Comparison of ENCODE assay signal across 25 cellular contexts in genomic region chr19:40933025-40933424, GRCh38. TPM values are rescaled to one million over a fixed set of nuclear protein-coding genes. Genes with fewer than 3 reads are reported as not detected.
DNase-seq lines count a peak whose midpoint lies in the region; TF ChIP-seq lines count a peak whose summit lies in the region.
"Had no signal": no experiment of that assay in that cellular context is flagged by ENCODE, and none has a peak within 500 bp of the region (broad histone marks: within the 10 kb centered on the region; RNA-seq: fewer than 3 reads in every experiment).

No MANE protein-coding gene starts in this region.

- H3K79me2 ChIP-seq in PC-9 (ENCODE audit: low read depth) (no peaks in the 10 kb centered on the region), trophoblast cell (ENCODE audit: control insufficient read depth, insufficient read depth, low read length, poor library complexity) (no peaks in the 10 kb centered on the region)

- H4K12ac ChIP-seq in trophoblast cell (ENCODE audit: low read depth, low read length): no peak overlapping the region

- H3K23ac ChIP-seq in trophoblast cell (ENCODE audit: low read length): no peak overlapping the region

- no peak overlapping the region for H3K4ac ChIP-seq in trophoblast cell (ENCODE audit: low read depth, low read length)

- no peak overlapping the region for H3K4me3 ChIP-seq in PC-9
- no peak overlapping the region for H3K4me3 ChIP-seq in fibroblast of pulmonary artery (replicated peaks; ENCODE audit: low read depth, low read length)
- H3K4me3 ChIP-seq in trophoblast cell (ENCODE audit: low read depth, low read length): no peak overlapping the region
- H3K4me3 ChIP-seq in sigmoid colon: no peak overlapping the region
- H3K4me3 ChIP-seq: upper lobe of left lung had no signal

- H3K79me1 ChIP-seq in trophoblast cell (ENCODE audit: low read length): no peaks in the 10 kb centered on the region

- no peak overlapping the region for H3K14ac ChIP-seq in trophoblast cell (ENCODE audit: low read length)

- H4K91ac ChIP-seq in trophoblast cell (ENCODE audit: low read depth, low read length): no peak overlapping the region

- no TSS peak for BruUV-seq in PC-9 (replicated peaks; lab: Mats Ljungman, UMichigan)

- no peaks in the 10 kb centered on the region for H3K9me2 ChIP-seq in PC-9 (ENCODE audit: insufficient read depth)

- POLR2A ChIA-PET in PC-9 (lab: Charles Lee; ENCODE audit: unreplicated experiment): no interaction called here

- H3K27ac ChIP-seq in PC-9 (no peak overlapping the region), trophoblast cell (ENCODE audit: low read depth, low read length) (no peak overlapping the region), sigmoid colon (no peak overlapping the region)
- H3K27ac ChIP-seq: RWPE1, upper lobe of left lung had no signal

- DNase-seq in NCI-H82 (lab: John Stamatoyannopoulos, UW): peak; percentile 16
- no peak for DNase-seq in NCI-H82 treated with DMSO at 0.1 percent for 48 hours (lab: John Stamatoyannopoulos, UW; ENCODE audit: unreplicated experiment)
- peak; percentile 21 to 53 for DNase-seq in PC-9
- DNase-seq in fibroblast of pulmonary artery (ENCODE audit: low read depth): peak; percentile 20
- peak; percentile 93 to 94 for DNase-seq in trophoblast cell
- DNase-seq in sigmoid colon: no peak
- DNase-seq in posterior vena cava (ENCODE audit: low spot score): no peak
- no peak for DNase-seq in NCI-H446 (lab: John Stamatoyannopoulos, UW)
- DNase-seq: 8988T; activated CD4-positive, CD25-positive, alpha-beta regulatory T cell; activated gamma-delta T cell; anterior cingulate cortex; C1 segment of cervical spinal cord; DMS79 treated with DMSO at 0.1 percent for 48 hours; kidney; midbrain; NCI-H748 treated with DMSO at 0.1 percent for 48 hours; retina; stimulated activated CD4-positive, alpha-beta T cell treated with anti-CD3 and anti-CD28 coated beads, Interleukin-15, amount 100 ng/mL, for 24 hours; stimulated activated naive CD8-positive, alpha-beta T cell treated with anti-CD3 and anti-CD28 coated beads, Interleukin-15, Interleukin-2, amounts not matched to agents 100 U/mL and 50 U/mL, for 24 hours; T-helper 1 cell; upper lobe of left lung had no signal

- H3K4me1 ChIP-seq in PC-9 (replicated peaks; ENCODE audit: insufficient read depth) (peaks cover 9% of the 10 kb centered on the region), trophoblast cell (ENCODE audit: control insufficient read depth in 1 of 2, insufficient read depth in 2 of 2, low read length in 2 of 2) (peaks cover 0 to 2% of the 10 kb centered on the region in 2 experiments), sigmoid colon (no peaks in the 10 kb centered on the region)
- H3K4me1 ChIP-seq: upper lobe of left lung had no signal

- TF ChIP-seq EP300 in sigmoid colon (IDR thresholded peaks at IDR 0.05): no peak

- no peak for TF ChIP-seq POLR2A in sigmoid colon (IDR thresholded peaks at IDR 0.05)

- H2BK5ac ChIP-seq in trophoblast cell (ENCODE audit: low read depth, low read length, poor library complexity): no peak overlapping the region

- no peak overlapping the region for H2AK5ac ChIP-seq in trophoblast cell (ENCODE audit: low read length)

- H3K36me3 ChIP-seq in PC-9 (ENCODE audit: low read depth): no peaks in the 10 kb centered on the region
- H3K36me3 ChIP-seq in trophoblast cell (ENCODE audit: control insufficient read depth in 1 of 2, insufficient read depth in 2 of 2, low read length in 2 of 2): no peaks in the 10 kb centered on the region
- no peaks in the 10 kb centered on the region for H3K36me3 ChIP-seq in sigmoid colon
- H3K36me3 ChIP-seq: upper lobe of left lung had no signal

- no peaks in the 10 kb centered on the region for H4K20me1 ChIP-seq in PC-9 (ENCODE audit: insufficient read depth)

- no peak overlapping the region for H4K8ac ChIP-seq in trophoblast cell (ENCODE audit: low read depth, low read length)

- H3K9me3 ChIP-seq in PC-9 (ENCODE audit: insufficient read depth, low read depth) (no peaks in the 10 kb centered on the region), trophoblast cell (ENCODE audit: insufficient read depth, low read depth, low read length) (no peaks in the 10 kb centered on the region), sigmoid colon (no peaks in the 10 kb centered on the region)
- H3K9me3 ChIP-seq: upper lobe of left lung had no signal

- H3K27me3 ChIP-seq in PC-9 (ENCODE audit: insufficient read depth, low read depth) (0 out of 2 replicates have a peak, but pooled peaks cover 3% of the 10 kb centered on the region), trophoblast cell (ENCODE audit: insufficient read depth, low read length) (no peaks in the 10 kb centered on the region), sigmoid colon (no peaks in the 10 kb centered on the region)
- H3K27me3 ChIP-seq: upper lobe of left lung had no signal

- H2BK120ac ChIP-seq in trophoblast cell (ENCODE audit: insufficient read depth, low read length, poor library complexity): no peak overlapping the region

- H2AFZ ChIP-seq in PC-9: no peak overlapping the region
- no peak overlapping the region for H2AFZ ChIP-seq in trophoblast cell (ENCODE audit: insufficient read depth, low read length, poor library complexity)

- H2BK12ac ChIP-seq in trophoblast cell (ENCODE audit: low read length): no peak overlapping the region

- no peak overlapping the region for H3K18ac ChIP-seq in trophoblast cell (ENCODE audit: low read length)

- 0 out of 2 replicates have a peak, but pooled peaks cover 3% of the 10 kb centered on the region for H3F3A ChIP-seq in PC-9 (ENCODE audit: insufficient read depth, low read depth)

- no peak; the same call in 1 of the 2 replicates for TF ChIP-seq CTCF in PC-9 (conservative IDR thresholded peaks at IDR 0.05)
- TF ChIP-seq CTCF in fibroblast of pulmonary artery (IDR thresholded peaks at IDR 0.05; ENCODE audit: low read length, missing control alignments): no peak
- no peak for TF ChIP-seq CTCF in sigmoid colon (IDR thresholded peaks at IDR 0.05)

- WGBS in trophoblast cell (ENCODE audit: extremely low coverage, insufficient coverage, insufficient read length): no CpG with 5 or more reads among the region's 5 CpGs
- 68 to 79% methylated on average over 5 of the region's 5 CpGs for WGBS in sigmoid colon, 2 donors

- no peak overlapping the region for H3K4me2 ChIP-seq in PC-9
- H3K4me2 ChIP-seq in trophoblast cell (ENCODE audit: low read length): no peak overlapping the region

- CTCF ChIA-PET in PC-9 (lab: Charles Lee): interaction anchor here (0.6 kb wide), 1 partner anchor 804 kb away, joined by 3 read pairs; no protein-coding TSS in a partner anchor

- intact Hi-C loops in PC-9 (cut with micrococcal nuclease; ENCODE audit: unreplicated experiment) (no loop called here), sigmoid colon (cut with DNase I) (no loop called here), posterior vena cava (cut with DNase I) (no loop called here)

- no peak overlapping the region for H3K9ac ChIP-seq in trophoblast cell (ENCODE audit: low read length)

RNA-seq across cellular contexts. Expression of gene CYP2A7, which starts 51.0 kb away (rescaled TPM):
- total RNA-seq in PC-9 (2021): not detected in 2 replicates
- polyA plus RNA-seq in trophoblast cell (2013): not detected in 2 replicates
- total RNA-seq in sigmoid colon: under 1 TPM in 1 of 4 donors, not detected in 3; 0.36 TPM
- polyA plus RNA-seq in sigmoid colon: not detected
- not detected for total RNA-seq in posterior vena cava
- total RNA-seq: glomerular endothelial cell, kidney, neural crest cell had no signal

RNA-seq across cellular contexts. Expression of gene CYP2B6, which starts 58.1 kb away (rescaled TPM):
- not detected in 2 replicates for total RNA-seq in PC-9 (2021)
- 0.01 and 0.06 TPM in 2 replicates for polyA plus RNA-seq in trophoblast cell (2013)
- not detected for total RNA-seq in sigmoid colon
- polyA plus RNA-seq in sigmoid colon: 1 to 10 TPM; 2.7 to 5.8 (median 3.0) TPM
- total RNA-seq in posterior vena cava: not detected
- total RNA-seq: glomerular endothelial cell, neural crest cell had no signal

Comparison
In these comparisons a context has a peak if more than half of its experiments do, and no peak if none do; other contexts are left out.
1. DNase-seq: peak in NCI-H82 (single experiment), PC-9 (2 of 2), fibroblast of pulmonary artery (single experiment) and trophoblast cell (2 of 2); none in NCI-H82 treated with DMSO at 0.1 percent for 48 hours (single experiment), sigmoid colon (single experiment), posterior vena cava (single experiment) and NCI-H446 (0 of 2).